ENCODE assay signal across 1 cellular context in the genomic region with DNA sequence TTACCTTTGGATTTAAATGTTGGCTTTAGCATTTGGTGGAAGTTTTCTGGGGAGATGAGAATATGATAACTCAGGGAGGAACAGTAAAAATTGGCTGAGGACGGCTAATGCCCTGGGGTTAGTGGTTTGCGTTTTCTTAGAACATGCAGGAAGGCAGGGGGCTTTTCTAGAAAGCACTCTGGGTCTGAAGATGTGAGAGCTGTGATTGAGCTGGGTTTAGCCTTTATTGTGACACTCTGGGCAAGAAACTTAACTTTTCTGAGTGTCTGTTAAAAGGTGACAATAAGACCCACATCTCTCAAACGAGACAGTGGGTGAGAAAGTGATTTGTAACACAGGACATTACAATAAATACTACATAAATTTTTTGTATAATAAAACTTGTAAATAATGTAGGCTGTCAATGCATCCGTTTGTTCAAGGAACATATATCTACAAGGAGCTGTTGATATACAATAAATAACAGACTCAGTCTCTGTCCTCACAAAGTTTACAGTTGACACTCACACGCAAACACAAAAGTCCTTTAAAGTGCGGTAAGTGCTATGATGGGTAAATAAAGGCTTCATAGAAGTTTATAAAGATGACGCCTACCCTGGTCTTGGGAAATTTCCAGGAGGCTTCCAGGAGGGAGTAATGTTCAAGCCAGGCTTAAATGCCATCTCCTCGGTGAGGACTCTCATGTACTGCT.
TF ChIP-seq lines count a peak whose summit lies in the region.

No MANE protein-coding gene starts in this region.

TF ChIP-seq in K562, 482 proteins besides CTCF, POLR2A, EP300 and RAD21:
- no peak for TF ChIP-seq SMARCC2 (IDR thresholded peaks at IDR 0.05; ENCODE audit: low read depth)
- TF ChIP-seq ZNF217 (CRISPR knock-in tag; IDR thresholded peaks at IDR 0.05) = no peak
- TF ChIP-seq TCF3 (CRISPR knock-in tag; IDR thresholded peaks at IDR 0.05) = no peak
TF ChIP-seq in K562: peak in this region for 0.
